In genomic region chr10:91953600-91954140, GRCh38 we compare ENCODE assay signal across 1 cellular context.
TF ChIP-seq lines count a peak whose summit lies in the region.

No MANE protein-coding gene starts in this region.

TF ChIP-seq in GM23338, 12 proteins besides CTCF, POLR2A, EP300 and RAD21:
- TF ChIP-seq, protein P1, sequence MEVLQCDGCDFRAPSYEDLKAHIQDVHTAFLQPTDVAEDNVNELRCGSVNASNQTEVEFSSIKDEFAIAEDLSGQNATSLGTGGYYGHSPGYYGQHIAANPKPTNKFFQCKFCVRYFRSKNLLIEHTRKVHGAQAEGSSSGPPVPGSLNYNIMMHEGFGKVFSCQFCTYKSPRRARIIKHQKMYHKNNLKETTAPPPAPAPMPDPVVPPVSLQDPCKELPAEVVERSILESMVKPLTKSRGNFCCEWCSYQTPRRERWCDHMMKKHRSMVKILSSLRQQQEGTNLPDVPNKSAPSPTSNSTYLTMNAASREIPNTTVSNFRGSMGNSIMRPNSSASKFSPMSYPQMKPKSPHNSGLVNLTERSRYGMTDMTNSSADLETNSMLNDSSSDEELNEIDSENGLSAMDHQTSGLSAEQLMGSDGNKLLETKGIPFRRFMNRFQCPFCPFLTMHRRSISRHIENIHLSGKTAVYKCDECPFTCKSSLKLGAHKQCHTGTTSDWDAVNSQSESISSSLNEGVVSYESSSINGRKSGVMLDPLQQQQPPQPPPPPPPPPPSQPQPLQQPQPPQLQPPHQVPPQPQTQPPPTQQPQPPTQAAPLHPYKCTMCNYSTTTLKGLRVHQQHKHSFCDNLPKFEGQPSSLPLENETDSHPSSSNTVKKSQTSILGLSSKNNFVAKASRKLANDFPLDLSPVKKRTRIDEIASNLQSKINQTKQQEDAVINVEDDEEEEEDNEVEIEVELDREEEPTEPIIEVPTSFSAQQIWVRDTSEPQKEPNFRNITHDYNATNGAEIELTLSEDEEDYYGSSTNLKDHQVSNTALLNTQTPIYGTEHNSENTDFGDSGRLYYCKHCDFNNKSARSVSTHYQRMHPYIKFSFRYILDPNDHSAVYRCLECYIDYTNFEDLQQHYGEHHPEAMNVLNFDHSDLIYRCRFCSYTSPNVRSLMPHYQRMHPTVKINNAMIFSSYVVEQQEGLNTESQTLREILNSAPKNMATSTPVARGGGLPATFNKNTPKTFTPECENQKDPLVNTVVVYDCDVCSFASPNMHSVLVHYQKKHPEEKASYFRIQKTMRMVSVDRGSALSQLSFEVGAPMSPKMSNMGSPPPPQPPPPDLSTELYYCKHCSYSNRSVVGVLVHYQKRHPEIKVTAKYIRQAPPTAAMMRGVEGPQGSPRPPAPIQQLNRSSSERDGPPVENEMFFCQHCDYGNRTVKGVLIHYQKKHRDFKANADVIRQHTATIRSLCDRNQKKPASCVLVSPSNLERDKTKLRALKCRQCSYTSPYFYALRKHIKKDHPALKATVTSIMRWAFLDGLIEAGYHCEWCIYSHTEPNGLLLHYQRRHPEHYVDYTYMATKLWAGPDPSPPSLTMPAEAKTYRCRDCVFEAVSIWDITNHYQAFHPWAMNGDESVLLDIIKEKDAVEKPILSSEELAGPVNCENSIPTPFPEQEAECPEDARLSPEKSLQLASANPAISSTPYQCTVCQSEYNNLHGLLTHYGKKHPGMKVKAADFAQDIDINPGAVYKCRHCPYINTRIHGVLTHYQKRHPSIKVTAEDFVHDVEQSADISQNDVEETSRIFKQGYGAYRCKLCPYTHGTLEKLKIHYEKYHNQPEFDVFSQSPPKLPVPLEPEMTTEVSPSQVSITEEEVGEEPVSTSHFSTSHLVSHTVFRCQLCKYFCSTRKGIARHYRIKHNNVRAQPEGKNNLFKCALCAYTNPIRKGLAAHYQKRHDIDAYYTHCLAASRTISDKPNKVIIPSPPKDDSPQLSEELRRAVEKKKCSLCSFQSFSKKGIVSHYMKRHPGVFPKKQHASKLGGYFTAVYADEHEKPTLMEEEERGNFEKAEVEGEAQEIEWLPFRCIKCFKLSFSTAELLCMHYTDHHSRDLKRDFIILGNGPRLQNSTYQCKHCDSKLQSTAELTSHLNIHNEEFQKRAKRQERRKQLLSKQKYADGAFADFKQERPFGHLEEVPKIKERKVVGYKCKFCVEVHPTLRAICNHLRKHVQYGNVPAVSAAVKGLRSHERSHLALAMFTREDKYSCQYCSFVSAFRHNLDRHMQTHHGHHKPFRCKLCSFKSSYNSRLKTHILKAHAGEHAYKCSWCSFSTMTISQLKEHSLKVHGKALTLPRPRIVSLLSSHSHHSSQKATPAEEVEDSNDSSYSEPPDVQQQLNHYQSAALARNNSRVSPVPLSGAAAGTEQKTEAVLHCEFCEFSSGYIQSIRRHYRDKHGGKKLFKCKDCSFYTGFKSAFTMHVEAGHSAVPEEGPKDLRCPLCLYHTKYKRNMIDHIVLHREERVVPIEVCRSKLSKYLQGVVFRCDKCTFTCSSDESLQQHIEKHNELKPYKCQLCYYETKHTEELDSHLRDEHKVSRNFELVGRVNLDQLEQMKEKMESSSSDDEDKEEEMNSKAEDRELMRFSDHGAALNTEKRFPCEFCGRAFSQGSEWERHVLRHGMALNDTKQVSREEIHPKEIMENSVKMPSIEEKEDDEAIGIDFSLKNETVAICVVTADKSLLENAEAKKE (CRISPR knock-in tag; IDR thresholded peaks at IDR 0.05) = no peak
- no peak for TF ChIP-seq STAT1 (IDR thresholded peaks at IDR 0.05; ENCODE audit: unreplicated experiment)
- no peak for TF ChIP-seq POLR2AphosphoS5 (IDR thresholded peaks at IDR 0.05; ENCODE audit: low read depth)
- no peak for TF ChIP-seq EZH2 (IDR thresholded peaks at IDR 0.05; ENCODE audit: low read depth, unreplicated experiment)
- no peak for TF ChIP-seq ZNF114 (CRISPR knock-in tag; IDR thresholded peaks at IDR 0.05)
- TF ChIP-seq JUNB (IDR thresholded peaks at IDR 0.05; ENCODE audit: unreplicated experiment) = no peak
- TF ChIP-seq EZH2phosphoT487 (IDR thresholded peaks at IDR 0.05; ENCODE audit: unreplicated experiment) = no peak
- TF ChIP-seq ETS1 (IDR thresholded peaks at IDR 0.05) = no peak
- no peak for TF ChIP-seq NANOG (IDR thresholded peaks at IDR 0.05; ENCODE audit: borderline replicate concordance)
- no peak for TF ChIP-seq CREB1 (CRISPR knock-in tag; IDR thresholded peaks at IDR 0.05; ENCODE audit: low read depth)
- no peak for TF ChIP-seq REST (IDR thresholded peaks at IDR 0.05; ENCODE audit: unreplicated experiment)
